ENCODE assay signal across 17 cellular contexts in the genomic region with DNA sequence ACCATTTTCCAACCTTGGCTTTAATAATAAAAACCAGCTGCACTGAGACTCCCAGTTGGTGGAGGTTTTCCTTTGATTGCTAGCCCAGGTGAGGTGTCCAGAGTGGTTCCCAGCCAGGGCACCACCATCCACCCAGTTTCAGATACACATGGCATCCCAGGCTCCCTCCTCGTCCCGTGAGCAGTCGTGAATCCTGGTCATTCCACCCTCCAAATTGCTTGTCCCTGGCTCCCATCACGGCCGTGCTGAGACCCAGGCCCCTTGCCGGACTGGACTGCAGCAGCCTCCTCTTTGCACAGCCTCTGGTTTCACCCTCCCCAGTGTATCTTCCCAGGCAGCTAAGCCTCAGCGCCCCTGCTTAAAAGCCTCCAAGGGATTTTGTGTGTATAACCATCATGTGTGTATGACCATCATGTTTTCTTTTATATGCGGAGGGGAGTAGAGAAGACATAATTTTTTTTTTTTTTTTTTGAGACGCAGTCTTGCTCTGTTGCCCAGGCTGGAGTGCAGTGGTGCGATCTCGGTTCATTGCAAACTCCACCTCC.
A peak's percentile ranks its signal among the peaks of the same experiment; 100 is the strongest.
DNase-seq lines count a peak whose midpoint lies in the region; TF ChIP-seq lines count a peak whose summit lies in the region.
"Had no signal": no experiment of that assay in that cellular context is flagged by ENCODE, and none has a peak within 500 bp of the region (broad histone marks: within the 10 kb centered on the region; RNA-seq: fewer than 3 reads in every experiment).

No MANE protein-coding gene starts in this region.

- no peak for TF ChIP-seq POLR2A in sigmoid colon (IDR thresholded peaks at IDR 0.05)

- 95% methylated on average over 11 of the region's 11 CpGs for WGBS in sigmoid colon, 2 donors

- intact Hi-C loops in sigmoid colon (cut with DNase I), result no loop called here

- peaks cover 0 to 20% (median 3%) of the 10 kb centered on the region in 4 donors for H3K36me3 ChIP-seq in sigmoid colon

- no peaks in the 10 kb centered on the region for H3K9me3 ChIP-seq in sigmoid colon
- H3K9me3 ChIP-seq: SJCRH30 had no signal

- TF ChIP-seq CTCF in sigmoid colon (IDR thresholded peaks at IDR 0.05), result no peak

- H3K4me1 ChIP-seq in sigmoid colon, result peaks cover 0 to 14% (median under 1%) of the 10 kb centered on the region in 4 donors

- DNase-seq in activated CD8-positive, alpha-beta memory T cell treated with anti-CD3 and anti-CD28 coated beads, Interleukin-2, amount 50 U/mL, for 48 hours, result peak; percentile 28
- no peak for DNase-seq in activated CD8-positive, alpha-beta memory T cell treated with anti-CD3 and anti-CD28 coated beads, Interleukin-2, amount 50 U/mL, for 4 hours
- DNase-seq in ecto neural progenitor cell (ENCODE audit: low spot score) (peak; percentile 31), sigmoid colon (peak; percentile 48), HCEC 1CT (no peak), NCI-H2227 (lab: John Stamatoyannopoulos, UW; ENCODE audit: unreplicated experiment) (no peak)
- no peak for DNase-seq in stimulated activated CD4-positive, alpha-beta T cell treated with anti-CD3 and anti-CD28 coated beads, Interleukin-1b, Interleukin-23, amount 100 ng/mL, for 48 hours
- DNase-seq: DMS153, Karpas-422, NCI-H1092, NCI-H1436, NCI-H187, NCI-H2081 treated with DMSO at 0.1 percent for 48 hours, NCI-H2171 treated with DMSO at 0.1 percent for 48 hours, NCI-H524 treated with DMSO at 0.1 percent for 48 hours, NCI-H774, SJCRH30 had no signal

- no peaks in the 10 kb centered on the region for H3K27me3 ChIP-seq in sigmoid colon
- H3K27me3 ChIP-seq: SJCRH30 had no signal

- no peak overlapping the region for H3K4me3 ChIP-seq in sigmoid colon
- H3K4me3 ChIP-seq: SJCRH30 had no signal

- no peak for TF ChIP-seq EP300 in sigmoid colon (IDR thresholded peaks at IDR 0.05)

- H3K27ac ChIP-seq in sigmoid colon, result no peak overlapping the region
- H3K27ac ChIP-seq: SJCRH30 had no signal

Comparison
In these comparisons a context has a peak if more than half of its experiments do, and no peak if none do; other contexts are left out.
1. DNase-seq: peak in activated CD8-positive, alpha-beta memory T cell treated with anti-CD3 and anti-CD28 coated beads, Interleukin-2, amount 50 U/mL, for 48 hours (single experiment), ecto neural progenitor cell (single experiment) and sigmoid colon (single experiment); none in activated CD8-positive, alpha-beta memory T cell treated with anti-CD3 and anti-CD28 coated beads, Interleukin-2, amount 50 U/mL, for 4 hours (single experiment), HCEC 1CT (single experiment), NCI-H2227 (single experiment) and stimulated activated CD4-positive, alpha-beta T cell treated with anti-CD3 and anti-CD28 coated beads, Interleukin-1b, Interleukin-23, amount 100 ng/mL, for 48 hours (single experiment).